1 cellular context compared by ENCODE assay signal in the genomic region with DNA sequence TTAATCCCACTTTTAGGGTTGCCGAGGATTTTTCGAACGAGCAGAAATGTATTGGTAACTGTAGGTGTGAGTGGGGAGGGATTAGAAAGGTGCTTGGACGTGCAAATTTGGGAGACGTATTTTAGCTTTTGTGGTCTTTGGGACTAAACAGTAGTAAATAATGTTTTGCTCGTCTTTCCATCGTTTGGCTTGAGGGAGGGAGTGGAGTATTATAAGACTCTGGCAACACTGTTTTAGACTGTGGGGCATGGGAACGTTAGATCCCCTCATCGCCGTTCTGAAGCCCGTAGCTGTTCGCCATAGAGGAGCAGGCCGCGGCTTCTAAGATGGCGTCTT.
TF ChIP-seq lines count a peak whose summit lies in the region.

No MANE protein-coding gene starts in this region.

TF ChIP-seq in endothelial cell of umbilical vein, 7 proteins besides CTCF, POLR2A, EP300 and RAD21:
- TF ChIP-seq POLR2AphosphoS5 (IDR thresholded peaks at IDR 0.05; ENCODE audit: insufficient read depth, low read depth, low read length) = peak; percentile 7
- TF ChIP-seq, protein P1, sequence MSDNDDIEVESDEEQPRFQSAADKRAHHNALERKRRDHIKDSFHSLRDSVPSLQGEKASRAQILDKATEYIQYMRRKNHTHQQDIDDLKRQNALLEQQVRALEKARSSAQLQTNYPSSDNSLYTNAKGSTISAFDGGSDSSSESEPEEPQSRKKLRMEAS (IDR thresholded peaks at IDR 0.05; ENCODE audit: insufficient read depth, insufficient read length) = no peak
